Comparison of ENCODE assay signal across 14 cellular contexts in the genomic region with DNA sequence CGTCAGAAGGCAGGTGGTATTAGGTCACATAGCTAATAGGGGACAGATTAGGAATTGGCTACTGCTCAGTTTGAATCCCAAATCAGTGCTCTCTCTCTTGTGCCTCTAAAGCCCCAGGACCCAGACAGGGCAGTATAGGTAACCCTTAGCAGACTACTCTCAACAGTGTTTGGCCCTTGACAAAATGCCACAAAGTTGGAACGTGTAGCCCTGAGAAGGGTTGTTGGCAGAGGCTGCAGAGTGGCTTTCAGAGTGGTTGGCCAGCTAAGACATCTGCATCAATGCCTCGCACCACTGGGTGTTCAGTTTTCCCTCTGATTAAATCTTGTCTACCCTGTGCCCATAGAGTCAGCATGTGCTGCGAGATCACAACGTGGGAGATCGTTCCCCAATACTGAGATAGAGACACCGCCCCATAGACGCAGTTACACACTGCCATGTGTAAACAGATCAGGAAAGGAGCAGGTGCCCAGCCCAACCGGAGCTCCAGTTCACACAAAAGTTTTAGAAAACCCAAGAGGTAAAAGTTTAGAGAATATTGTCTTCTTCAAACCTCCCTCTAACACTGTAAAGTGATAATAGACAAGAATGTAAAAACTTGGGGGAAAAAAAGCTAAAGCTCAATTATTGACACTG.
"Had no signal": no experiment of that assay in that cellular context is flagged by ENCODE, and none has a peak within 500 bp of the region (broad histone marks: within the 10 kb centered on the region; RNA-seq: fewer than 3 reads in every experiment).

No MANE protein-coding gene starts in this region.

- H3K27ac ChIP-seq: pancreas, transverse colon had no signal

- H3K4me3 ChIP-seq: pancreas, transverse colon had no signal

- ATAC-seq: activated T-helper 17 cell treated with anti-CD3 and anti-CD28 coated beads, Interleukin-2, amount 50 U/mL, for 72 hours; stimulated activated naive B cell treated with anti-CD40 and anti-IgM and Interleukin-4, amounts not matched to agents 10 μg/mL and 1 μg/mL and 100 μg/mL, for 72 hours had no signal

- H3K36me3 ChIP-seq: pancreas, transverse colon had no signal

- H3K9me3 ChIP-seq: pancreas had no signal

- DNase-seq: activated CD4-positive, alpha-beta T cell treated with anti-CD3 and anti-CD28 coated beads, Interleukin-2, amount 50 U/mL, for 48 hours; activated naive CD4-positive, alpha-beta T cell treated with Interleukin-2 at 50 U/mL for 16 hours; anterior cingulate cortex; cerebellar nuclear complex; effector CD8-positive, alpha-beta T cell; foreskin fibroblast; immature natural killer cell; mammary epithelial cell; pancreas; stimulated activated CD4-positive, alpha-beta T cell treated with anti-CD3 and anti-CD28 coated beads, Interleukin-2, amount 100 ng/mL, for 48 hours; stimulated activated naive B cell treated with anti-CD40 and anti-IgM and Interleukin-4, amounts not matched to agents 10 μg/mL and 1 μg/mL and 100 μg/mL, for 72 hours; T1000; transverse colon had no signal

- FAIRE-seq: pancreas had no signal

- H3K27me3 ChIP-seq: pancreas had no signal
